Comparison of ENCODE assay signal across 7 cellular contexts in genomic region chr7:112421666-112422486, GRCh38. TPM values are rescaled to one million over a fixed set of nuclear protein-coding genes. Genes with fewer than 3 reads are reported as not detected.
DNase-seq lines count a peak whose midpoint lies in the region; ATAC-seq, FAIRE-seq and TF ChIP-seq lines count a peak whose summit lies in the region.

No MANE protein-coding gene starts in this region.

- TF ChIP-seq CTCF in MM.1S (IDR thresholded peaks at IDR 0.05; ENCODE audit: low read length), result 0 out of 2 replicates have a peak, but pooled peaks have one; percentile 13
- TF ChIP-seq CTCF in K562 (IDR thresholded peaks at IDR 0.05 in 2 of 3, conservative IDR thresholded peaks at IDR 0.05 in 1 of 3; ENCODE audit: insufficient read depth in 2 of 3, low read depth in 1 of 3, low read length in 3 of 3), result no peak
- TF ChIP-seq CTCF in prostate gland (IDR thresholded peaks at IDR 0.05), result no peak
- no peak for TF ChIP-seq CTCF in ascending aorta (IDR thresholded peaks at IDR 0.05)

- WGBS in K562 (ENCODE audit: insufficient coverage, low coverage, missing lambda C conversion rate), result 50% methylated on average over 9 of the region's 9 CpGs
- WGBS in prostate gland, result 79% methylated on average over 9 of the region's 9 CpGs

- no TSS peak for BruUV-seq in K562 (replicated peaks; lab: Mats Ljungman, UMichigan)

- peaks cover 15% of the 10 kb centered on the region for H3K4me1 ChIP-seq in MM.1S (ENCODE audit: low read length)
- peaks cover 0 to 20% of the 10 kb centered on the region in 2 experiments; a peak in 4 of 5 replicates for H3K4me1 ChIP-seq in K562 (replicated peaks in 1 of 2; ENCODE audit: control insufficient read depth in 2 of 2, insufficient read depth in 2 of 2, low read length in 2 of 2)
- no peaks in the 10 kb centered on the region for H3K4me1 ChIP-seq in prostate gland (replicated peaks)
- H3K4me1 ChIP-seq in ascending aorta, result peaks cover 0 to 4% of the 10 kb centered on the region in 2 donors

- H2AFZ ChIP-seq in MM.1S (ENCODE audit: low read length) (peak overlapping the region; percentile 6; the same call in 1 of the 2 replicates), K562 (ENCODE audit: low read depth, low read length) (peak overlapping the region; percentile 86)

- no peak for TF ChIP-seq EP300 in K562 (IDR thresholded peaks at IDR 0.05; ENCODE audit: low read length)

- H3K9me3 ChIP-seq in MM.1S (replicated peaks; ENCODE audit: insufficient read depth, low read length), result no peaks in the 10 kb centered on the region
- no peaks in the 10 kb centered on the region for H3K9me3 ChIP-seq in K562 (replicated peaks; ENCODE audit: control insufficient read depth, insufficient read depth, low read depth, low read length)
- no peaks in the 10 kb centered on the region for H3K9me3 ChIP-seq in prostate gland
- no peaks in the 10 kb centered on the region for H3K9me3 ChIP-seq in ascending aorta

- TF ChIP-seq RAD21 in K562 (CRISPR knock-in tag; conservative IDR thresholded peaks at IDR 0.05 in 1 of 2, IDR thresholded peaks at IDR 0.05 in 1 of 2), result no peak

- no peak for FAIRE-seq in K562 (lab: Jason Lieb, UNC)

- DNase-seq in MM.1S (peak; percentile 77), K562 (ENCODE audit: extremely low read depth in 1 of 4, low spot score in 3 of 4) (peak in 1 of 4 experiments; percentile 18), prostate gland (ENCODE audit: low spot score) (no peak), ascending aorta (ENCODE audit: low spot score in 2 of 2) (no peak), AG20443 (ENCODE audit: low spot score) (no peak)
- DNase-seq in stimulated activated CD4-positive, alpha-beta T cell treated with anti-CD3 and anti-CD28 coated beads, Interleukin-12 subunit alpha, Interleukin-12 subunit beta, amount 100 ng/mL, for 4 hours, result no peak

- no peak overlapping the region for H3K9ac ChIP-seq in MM.1S (ENCODE audit: low read length)
- no peak overlapping the region for H3K9ac ChIP-seq in K562 (ENCODE audit: insufficient read depth in 1 of 2, low read depth in 2 of 2, low read length in 2 of 2)

- H3K4me2 ChIP-seq in MM.1S (ENCODE audit: low read depth, low read length) (no peak overlapping the region), K562 (ENCODE audit: insufficient read depth, low read length) (no peak overlapping the region)

- H3K4me3 ChIP-seq in MM.1S (ENCODE audit: low read length), result no peak overlapping the region
- no peak overlapping the region for H3K4me3 ChIP-seq in K562
- H3K4me3 ChIP-seq in prostate gland, result no peak overlapping the region
- no peak overlapping the region for H3K4me3 ChIP-seq in ascending aorta

- H3K9me1 ChIP-seq in K562 (ENCODE audit: control insufficient read depth, insufficient read depth, low read length), result no peaks in the 10 kb centered on the region

- H4K20me1 ChIP-seq in MM.1S (ENCODE audit: insufficient read depth, low read length), result no peaks in the 10 kb centered on the region
- no peaks in the 10 kb centered on the region for H4K20me1 ChIP-seq in K562 (replicated peaks; ENCODE audit: control insufficient read depth, insufficient read depth, low read length)

- H3K27ac ChIP-seq in MM.1S (ENCODE audit: low read length) (no peak overlapping the region), K562 (ENCODE audit: extremely low read depth, low read depth, low read length) (no peak overlapping the region), prostate gland (peak overlapping the region; percentile 67 to 68), ascending aorta (peak overlapping the region in 1 of 2 donors; percentile 49)

- H3K79me2 ChIP-seq in MM.1S (ENCODE audit: low read length) (no peaks in the 10 kb centered on the region), K562 (ENCODE audit: control insufficient read depth, insufficient read depth, low read length) (no peaks in the 10 kb centered on the region)

- CTCF ChIA-PET in K562 (lab: Yijun Ruan, JAX; ENCODE audit: low intra/inter-chr PET ratio), result no interaction called here

- TF ChIP-seq POLR2A in K562 (conservative IDR thresholded peaks at IDR 0.05), result no peak
- no peak for TF ChIP-seq POLR2A in prostate gland (IDR thresholded peaks at IDR 0.05)

- ATAC-seq in GM19351 (IDR thresholded peaks at IDR 0.05; ENCODE audit: unreplicated experiment) (peak; percentile 72), K562 (peak; percentile 48)

- POLR2A ChIA-PET in K562 (lab: Yijun Ruan, JAX), result interaction anchor here (0.7 to 3.6 kb wide), 2 partner anchors 20 to 29 kb away, joined by 3 to 19 read pairs; partner anchors contain the start of gene IFRD1

- H3K36me3 ChIP-seq in MM.1S (replicated peaks; ENCODE audit: insufficient read depth, low read length) (no peaks in the 10 kb centered on the region), K562 (ENCODE audit: control insufficient read depth, insufficient read depth, low read length) (no peaks in the 10 kb centered on the region), prostate gland (no peaks in the 10 kb centered on the region), ascending aorta (no peaks in the 10 kb centered on the region)

- intact Hi-C loops in K562 (cut with micrococcal nuclease), result loop anchor here (10.0 kb wide), 1 partner anchor 557 kb away; no protein-coding TSS in a partner anchor
- intact Hi-C loops in prostate gland (cut with DNase I), result no loop called here
- intact Hi-C loops in ascending aorta (cut with DNase I), result no loop called here

- in situ Hi-C loops in K562 (cut with MboI), result no loop called here

- no peaks in the 10 kb centered on the region for H3F3A ChIP-seq in MM.1S (ENCODE audit: insufficient read depth, low read length)

- H3K27me3 ChIP-seq in MM.1S (replicated peaks; ENCODE audit: insufficient read depth, low read length) (no peaks in the 10 kb centered on the region), K562 (ENCODE audit: control insufficient read depth in 2 of 2, insufficient read depth in 2 of 2, low read length in 2 of 2) (no peaks in the 10 kb centered on the region), prostate gland (replicated peaks; ENCODE audit: insufficient read depth) (no peaks in the 10 kb centered on the region), ascending aorta (no peaks in the 10 kb centered on the region)

- no peaks in the 10 kb centered on the region for H3K9me2 ChIP-seq in MM.1S (replicated peaks; ENCODE audit: insufficient read depth, low read length)

TF ChIP-seq in K562, 482 proteins besides CTCF, POLR2A, EP300 and RAD21 (continues in another document):
- TF ChIP-seq ZNF282 (CRISPR knock-in tag; IDR thresholded peaks at IDR 0.05), result no peak
- TF ChIP-seq CTBP1 (IDR thresholded peaks at IDR 0.05; ENCODE audit: borderline replicate concordance), result 0 out of 2 replicates have a peak, but pooled peaks have one; percentile 30
- TF ChIP-seq POLR3G (IDR thresholded peaks at IDR 0.05; ENCODE audit: extremely low read depth, insufficient read length, insufficient replicate concordance), result no peak
- peak; percentile 21; the same call in 1 of the 2 replicates for TF ChIP-seq SPI1 (IDR thresholded peaks at IDR 0.05; ENCODE audit: borderline replicate concordance, low read depth, low read length)
- TF ChIP-seq EHMT2 (IDR thresholded peaks at IDR 0.05), result peak; percentile 21; the same call in 1 of the 2 replicates
- TF ChIP-seq GABPA (tag; conservative IDR thresholded peaks at IDR 0.05; ENCODE audit: low read depth), result 0 out of 2 replicates have a peak, but pooled peaks have one; percentile 9
- TF ChIP-seq POLR2AphosphoS5 (IDR thresholded peaks at IDR 0.05; ENCODE audit: control insufficient read depth, insufficient read depth, low read depth, low read length), result no peak
- TF ChIP-seq CEBPG (CRISPR knock-in tag; IDR thresholded peaks at IDR 0.05), result no peak
- peak in 1 of 2 experiments; percentile 18; a peak in 2 of 4 replicates for TF ChIP-seq CEBPG (tag; conservative IDR thresholded peaks at IDR 0.05 in 1 of 2, IDR thresholded peaks at IDR 0.05 in 1 of 2)

RNA-seq across cellular contexts. Expression of gene IFRD1, which starts 28.4 kb away (rescaled TPM):
- 79.3 and 178 TPM in 2 replicates for total RNA-seq in K562 (2011; cell fraction: chromatin; rRNA removed; ENCODE audit: low replicate concordance)
- 42.2 and 49.9 TPM in 2 replicates for total RNA-seq in K562 (2011; cell fraction: nucleolus; rRNA removed)
- 76.4 and 120 TPM in 2 replicates for total RNA-seq in K562 (2011; cell fraction: nucleoplasm; rRNA removed)
- total RNA-seq in K562 (2014; rRNA removed) (66.8 and 77.8 TPM in 2 replicates), K562 (2014; rRNA removed; fragmentation: Illumina TruSeq; extraction: Trizol) (73.1 and 76.1 TPM in 2 replicates), K562 (2015; rRNA removed; fragmentation: Illumina TruSeq; extraction: Trizol) (68.1 and 68.7 TPM in 2 replicates), K562 (2021) (74.2 and 75.3 TPM in 2 replicates), prostate gland (10 to 100 TPM; 57.5 to 58.5 TPM), ascending aorta (35.1 TPM)
- polyA plus RNA-seq in K562 (2011; rRNA removed) (52.6 and 81.8 TPM in 2 replicates), K562 (2014; fragmentation: Illumina TruSeq; extraction: Trizol) (66.8 and 73.3 TPM in 2 replicates), K562 (2014; fragmentation: Nextera tagmentation; extraction: Ambion mirVana) (10 to 100 TPM; 27.6 to 37.0 TPM), K562 (2014; rRNA removed) (70.4 and 79.2 TPM in 2 replicates)
- 21.8 and 23.3 TPM in 2 replicates for polyA plus RNA-seq in K562 (2011; cell fraction: cytosol; rRNA removed)
- polyA plus RNA-seq in K562 (2011; cell fraction: nucleus; rRNA removed), result 50.5 and 53.6 TPM in 2 replicates
- polyA plus RNA-seq in K562 (2012), result 62.5 and 71.7 TPM in 2 replicates
- 79.3 and 80.4 TPM in 2 replicates for polyA minus RNA-seq in K562 (2011; rRNA and poly(A)+ RNA removed)
- 20.1 and 34.4 TPM in 2 replicates for polyA minus RNA-seq in K562 (2011; cell fraction: cytosol; rRNA and poly(A)+ RNA removed)
- polyA minus RNA-seq in K562 (2011; cell fraction: nucleus; rRNA and poly(A)+ RNA removed), result 60.6 and 82.3 TPM in 2 replicates

RNA-seq across cellular contexts. Expression of gene LSMEM1, which starts 58.9 kb away (rescaled TPM):
- 0.81 and 4.6 TPM in 2 replicates for total RNA-seq in K562 (2011; cell fraction: chromatin; rRNA removed; ENCODE audit: low replicate concordance)
- total RNA-seq in K562 (2011; cell fraction: nucleolus; rRNA removed), result 0.33 and 2.5 TPM in 2 replicates
- 3.2 and 5.6 TPM in 2 replicates for total RNA-seq in K562 (2011; cell fraction: nucleoplasm; rRNA removed)
- total RNA-seq in K562 (2014; rRNA removed), result 0.36 and 0.94 TPM in 2 replicates
- 0.58 and 1.5 TPM in 2 replicates for total RNA-seq in K562 (2014; rRNA removed; fragmentation: Illumina TruSeq; extraction: Trizol)
- 0.87 and 1.6 TPM in 2 replicates for total RNA-seq in K562 (2015; rRNA removed; fragmentation: Illumina TruSeq; extraction: Trizol)
- 0.53 and 0.63 TPM in 2 replicates for total RNA-seq in K562 (2021)
- 1.4 and 1.8 TPM in 2 replicates for polyA plus RNA-seq in K562 (2011; rRNA removed)
- polyA plus RNA-seq in K562 (2011; cell fraction: cytosol; rRNA removed), result 0.09 and 0.40 TPM in 2 replicates
- 0.72 and 1.5 TPM in 2 replicates for polyA plus RNA-seq in K562 (2011; cell fraction: nucleus; rRNA removed)
- 0.40 and 0.42 TPM in 2 replicates for polyA plus RNA-seq in K562 (2012)
- polyA plus RNA-seq in K562 (2014; fragmentation: Illumina TruSeq; extraction: Trizol), result 0.97 and 1.5 TPM in 2 replicates
- polyA plus RNA-seq in K562 (2014; fragmentation: Nextera tagmentation; extraction: Ambion mirVana), result under 1 TPM; 0.17 to 0.34 TPM
- polyA plus RNA-seq in K562 (2014; rRNA removed), result 0.93 and 1.2 TPM in 2 replicates
- polyA minus RNA-seq in K562 (2011; rRNA and poly(A)+ RNA removed), result 0.91 and 1.6 TPM in 2 replicates
- polyA minus RNA-seq in K562 (2011; cell fraction: cytosol; rRNA and poly(A)+ RNA removed), result 0.48 TPM in 1 of 2 replicates, not detected in the other
- 0.40 and 1.4 TPM in 2 replicates for polyA minus RNA-seq in K562 (2011; cell fraction: nucleus; rRNA and poly(A)+ RNA removed)
- total RNA-seq in prostate gland, result 1 to 10 TPM in 1 of 2 donors, not detected in 1; 1.5 TPM
- total RNA-seq in ascending aorta, result not detected

Comparison
In these comparisons a context has a peak if more than half of its experiments do, and no peak if none do; other contexts are left out.
1. H3K27ac ChIP-seq: peak in prostate gland (2 of 2); none in MM.1S (single experiment) and K562 (single experiment).